In the genomic region with DNA sequence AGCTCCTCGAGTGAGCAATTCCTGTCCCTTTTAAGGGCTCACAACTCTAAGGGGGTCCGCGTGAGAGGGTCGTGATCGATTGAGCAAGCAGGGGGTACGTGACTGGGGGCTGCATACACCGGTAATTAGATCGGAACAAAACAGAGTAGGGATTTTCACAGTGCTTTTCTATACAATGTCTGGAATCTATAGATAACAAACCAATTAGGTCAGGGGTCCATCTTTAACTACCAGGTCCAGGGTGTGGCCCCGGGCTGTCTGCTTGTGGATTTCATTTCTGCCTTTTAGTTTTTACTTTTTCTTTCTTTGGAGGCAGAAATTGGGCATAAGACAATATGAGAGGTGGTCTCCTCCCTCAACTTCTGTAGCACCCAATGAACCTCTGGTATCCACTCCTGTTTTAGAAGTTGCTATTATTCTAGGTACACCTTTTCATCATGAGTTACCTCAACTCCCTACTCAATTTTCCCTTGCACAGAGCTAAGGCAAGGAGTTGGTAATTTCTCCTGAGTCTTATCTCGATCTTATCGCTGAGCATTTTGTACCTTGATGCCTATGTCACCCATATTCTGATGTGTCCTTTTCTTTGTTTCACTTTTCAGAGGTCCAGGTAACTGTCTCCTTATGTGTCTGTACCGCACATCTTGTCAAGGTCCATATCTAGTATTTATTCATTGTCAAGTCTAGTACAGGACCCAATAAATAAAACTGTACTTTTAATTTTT, we compare ENCODE assay signal across 9 cellular contexts. TPM values are rescaled to one million over a fixed set of nuclear protein-coding genes. Genes with fewer than 3 reads are reported as not detected.
DNase-seq lines count a peak whose midpoint lies in the region; ATAC-seq, FAIRE-seq and TF ChIP-seq lines count a peak whose summit lies in the region.
"Not testable (repeated sequence)": the region's sequence is repeated elsewhere in the genome, so short reads cannot be mapped to it uniquely, and the experiment has no call there.
"Had no signal": no experiment of that assay in that cellular context is flagged by ENCODE, and none has a peak within 500 bp of the region (broad histone marks: within the 10 kb centered on the region; RNA-seq: fewer than 3 reads in every experiment).

No MANE protein-coding gene starts in this region.

- peaks cover 12% of the 10 kb centered on the region for H3K36me3 Mint-ChIP-seq in activated naive CD4-positive, alpha-beta T cell treated with anti-CD3 and anti-CD28 coated beads, Interleukin-2, amount 50 U/mL, for 24 hours
- peaks cover 26% of the 10 kb centered on the region for H3K36me3 Mint-ChIP-seq in dendritic cell treated with granulocyte-macrophage colony-stimulating factor and Interleukin-4, amounts not matched to agents 40 ng/mL and 50 ng/mL, for 4 days (ENCODE audit: low read depth)
- H3K36me3 Mint-ChIP-seq in naive thymus-derived CD4-positive, alpha-beta T cell, result peaks cover 13 to 39% (median 26%) of the 10 kb centered on the region in 5 donors

- not testable (repeated sequence) for FAIRE-seq in GM12891 (lab: Jason Lieb, UNC)

- not testable (repeated sequence) for H3K9me3 ChIP-seq in SU-DHL-6 (ENCODE audit: insufficient read depth, low read length); right atrium auricular region; naive thymus-derived CD4-positive, alpha-beta T cell (ENCODE audit: control insufficient read depth in 2 of 3, low read length in 3 of 3)

- H3K27ac ChIP-seq in SU-DHL-6 (ENCODE audit: low read depth, low read length) (peak overlapping the region; percentile 91), right atrium auricular region (peak overlapping the region; percentile 86 to 87)
- H3K27ac ChIP-seq in naive thymus-derived CD4-positive, alpha-beta T cell (ENCODE audit: low read depth, low read length), result peak overlapping the region; percentile 93

- peak overlapping the region; percentile 80 for H3K4me2 ChIP-seq in SU-DHL-6 (ENCODE audit: low read depth, low read length, poor library complexity, severe bottlenecking)

- intact Hi-C loops in dendritic cell treated with granulocyte-macrophage colony-stimulating factor and Interleukin-4, amounts not matched to agents 40 ng/mL and 50 ng/mL, for 4 days (cut with micrococcal nuclease), result not testable (repeated sequence)
- intact Hi-C loops in naive thymus-derived CD4-positive, alpha-beta T cell (cut with micrococcal nuclease), result loop anchor here (2.0 to 5.0 kb wide), 3 partner anchors 13 to 1821 kb away; partner anchors contain the start of gene PPFIBP2 (in 1 of the 2)

- peak overlapping the region; percentile 96 for H3K4me3 Mint-ChIP-seq in activated naive CD4-positive, alpha-beta T cell treated with anti-CD3 and anti-CD28 coated beads, Interleukin-2, amount 50 U/mL, for 24 hours
- peak overlapping the region; percentile 80 for H3K4me3 Mint-ChIP-seq in dendritic cell treated with granulocyte-macrophage colony-stimulating factor and Interleukin-4, amounts not matched to agents 40 ng/mL and 50 ng/mL, for 4 days
- H3K4me3 Mint-ChIP-seq in naive thymus-derived CD4-positive, alpha-beta T cell, result peak overlapping the region; percentile 93 to 100 (median 98)

- H3K9ac ChIP-seq in SU-DHL-6 (ENCODE audit: low read length), result peak overlapping the region; percentile 80

- TF ChIP-seq CTCF in SU-DHL-6 (IDR thresholded peaks at IDR 0.05; ENCODE audit: insufficient read depth, low read length, poor library complexity, severe bottlenecking); right atrium auricular region (IDR thresholded peaks at IDR 0.05): not testable (repeated sequence)

- H3K4me1 ChIP-seq in right atrium auricular region, result peaks cover 0 to 12% of the 10 kb centered on the region in 2 donors
- H3K4me1 ChIP-seq in naive thymus-derived CD4-positive, alpha-beta T cell (ENCODE audit: control insufficient read depth in 2 of 2, insufficient read depth in 2 of 2, low read length in 2 of 2), result peaks cover 33 to 50% of the 10 kb centered on the region in 2 donors

- POLR2A ChIA-PET in naive thymus-derived CD4-positive, alpha-beta T cell (lab: Charles Lee), result interaction anchor here (0.8 to 1.1 kb wide), 2 partner anchors 9 to 69 kb away, joined by 3 read pairs; no protein-coding TSS in a partner anchor

- H3K4me1 Mint-ChIP-seq in activated naive CD4-positive, alpha-beta T cell treated with anti-CD3 and anti-CD28 coated beads, Interleukin-2, amount 50 U/mL, for 24 hours, result peaks cover 68% of the 10 kb centered on the region
- peaks cover 55% of the 10 kb centered on the region for H3K4me1 Mint-ChIP-seq in dendritic cell treated with granulocyte-macrophage colony-stimulating factor and Interleukin-4, amounts not matched to agents 40 ng/mL and 50 ng/mL, for 4 days (ENCODE audit: low read depth)
- peaks cover 47 to 71% (median 62%) of the 10 kb centered on the region in 7 donors for H3K4me1 Mint-ChIP-seq in naive thymus-derived CD4-positive, alpha-beta T cell

- H3K27me3 ChIP-seq in SU-DHL-6 (ENCODE audit: low read length); right atrium auricular region; naive thymus-derived CD4-positive, alpha-beta T cell (ENCODE audit: control insufficient read depth in 2 of 2, insufficient read depth in 2 of 2, low read length in 2 of 2): not testable (repeated sequence)

- not testable (repeated sequence) for H3K9me3 Mint-ChIP-seq in activated naive CD4-positive, alpha-beta T cell treated with anti-CD3 and anti-CD28 coated beads, Interleukin-2, amount 50 U/mL, for 24 hours; dendritic cell treated with granulocyte-macrophage colony-stimulating factor and Interleukin-4, amounts not matched to agents 40 ng/mL and 50 ng/mL, for 4 days; naive thymus-derived CD4-positive, alpha-beta T cell

- H3F3A ChIP-seq in SU-DHL-6 (ENCODE audit: insufficient read depth), result peaks cover 29% of the 10 kb centered on the region

- not testable (repeated sequence) for H3K36me3 ChIP-seq in SU-DHL-6 (ENCODE audit: low read length); right atrium auricular region; naive thymus-derived CD4-positive, alpha-beta T cell (ENCODE audit: control insufficient read depth in 2 of 3, insufficient read depth in 3 of 3, low read length in 3 of 3)

- H3K79me2 ChIP-seq in SU-DHL-6 (ENCODE audit: insufficient read depth, low read length), result peaks cover 38% of the 10 kb centered on the region

- H3K9me2 ChIP-seq in SU-DHL-6 (replicated peaks; ENCODE audit: insufficient read depth, low read length), result not testable (repeated sequence)

- not testable (repeated sequence) for DNase-seq in GM12891 (ENCODE audit: insufficient read length, low spot score); right atrium auricular region (ENCODE audit: low spot score); naive thymus-derived CD4-positive, alpha-beta T cell; stimulated activated naive CD8-positive, alpha-beta T cell treated with anti-CD3 and anti-CD28 coated beads, Interleukin-15, Interleukin-2, amounts not matched to agents 100 U/mL and 50 U/mL, for 24 hours

- CTCF ChIA-PET in naive thymus-derived CD4-positive, alpha-beta T cell (lab: Charles Lee), result interaction anchor here (1.8 kb wide), 1 partner anchor 9 kb away, joined by 4 read pairs; no protein-coding TSS in a partner anchor

- not testable (repeated sequence) for H4K20me1 ChIP-seq in SU-DHL-6 (ENCODE audit: low read depth, low read length)

- peak overlapping the region; percentile 10 for H2AFZ ChIP-seq in SU-DHL-6 (ENCODE audit: low read depth, low read length, severe bottlenecking)

- not testable (repeated sequence) for ATAC-seq in naive thymus-derived CD4-positive, alpha-beta T cell
- ATAC-seq in stimulated activated naive CD8-positive, alpha-beta T cell treated with anti-CD3 and anti-CD28 coated beads, Interleukin-15, Interleukin-2, amounts not matched to agents 100 U/mL and 50 U/mL, for 24 hours, result peak; percentile 15

- H3K4me3 ChIP-seq in SU-DHL-6 (ENCODE audit: insufficient read depth, low read length, poor library complexity, severe bottlenecking), result peak overlapping the region; percentile 85
- H3K4me3 ChIP-seq in right atrium auricular region, result peak overlapping the region; percentile 27 to 46
- H3K4me3 ChIP-seq in naive thymus-derived CD4-positive, alpha-beta T cell (ENCODE audit: low read length), result peak overlapping the region; percentile 81

- H3K27ac Mint-ChIP-seq in activated naive CD4-positive, alpha-beta T cell treated with anti-CD3 and anti-CD28 coated beads, Interleukin-2, amount 50 U/mL, for 24 hours, result peak overlapping the region; percentile 96
- H3K27ac Mint-ChIP-seq in dendritic cell treated with granulocyte-macrophage colony-stimulating factor and Interleukin-4, amounts not matched to agents 40 ng/mL and 50 ng/mL, for 4 days, result peak overlapping the region; percentile 89
- peak overlapping the region; percentile 95 to 100 (median 97) for H3K27ac Mint-ChIP-seq in naive thymus-derived CD4-positive, alpha-beta T cell

- not testable (repeated sequence) for TF ChIP-seq POLR2A in GM12891 (IDR thresholded peaks at IDR 0.05; ENCODE audit: low read depth, low read length)

- not testable (repeated sequence) for H3K27me3 Mint-ChIP-seq in activated naive CD4-positive, alpha-beta T cell treated with anti-CD3 and anti-CD28 coated beads, Interleukin-2, amount 50 U/mL, for 24 hours; dendritic cell treated with granulocyte-macrophage colony-stimulating factor and Interleukin-4, amounts not matched to agents 40 ng/mL and 50 ng/mL, for 4 days; naive thymus-derived CD4-positive, alpha-beta T cell

TF ChIP-seq in GM12891, 5 proteins besides CTCF, POLR2A, EP300 and RAD21:
- TF ChIP-seq POLR2AphosphoS5 (IDR thresholded peaks at IDR 0.05; ENCODE audit: low read depth, low read length), result 0 out of 2 replicates have a peak, but pooled peaks have one; percentile 27

RNA-seq across cellular contexts. Expression of gene TRIM22, which starts 1.8 kb away (rescaled TPM):
- polyA plus RNA-seq in GM12891 (2012; ENCODE audit: low read depth, missing spikeins), result 243 TPM
- 10 to 100 TPM in 1 of 2 donors, 1 to 10 TPM in 1; 7.6 to 12.8 TPM for total RNA-seq in right atrium auricular region
- total RNA-seq in naive thymus-derived CD4-positive, alpha-beta T cell, result 100 to 1,000 TPM; 229 to 340 (median 258) TPM
- 100 to 1,000 TPM; 121 to 184 TPM for polyA plus RNA-seq in naive thymus-derived CD4-positive, alpha-beta T cell

RNA-seq across cellular contexts. Expression of gene TRIM5, which starts 6.5 kb away (rescaled TPM):
- polyA plus RNA-seq in GM12891 (2012; ENCODE audit: low read depth, missing spikeins), result 18.7 TPM
- total RNA-seq in right atrium auricular region, result 10 to 100 TPM in 1 of 2 donors, 1 to 10 TPM in 1; 7.9 to 10.0 TPM
- 10 to 100 TPM; 16.9 to 36.8 (median 26.2) TPM for total RNA-seq in naive thymus-derived CD4-positive, alpha-beta T cell
- polyA plus RNA-seq in naive thymus-derived CD4-positive, alpha-beta T cell, result 10 to 100 TPM; 10.3 to 10.5 TPM

RNA-seq across cellular contexts. Expression of gene OR56B1, which starts 44.8 kb away (rescaled TPM):
- polyA plus RNA-seq in GM12891 (2012; ENCODE audit: low read depth, missing spikeins), result 0.05 TPM
- total RNA-seq in right atrium auricular region, result not detected
- total RNA-seq in naive thymus-derived CD4-positive, alpha-beta T cell, result 1 to 10 TPM in 1 of 5 experiments, under 1 TPM in 4; 0.19 to 1.4 (median 0.71) TPM
- polyA plus RNA-seq in naive thymus-derived CD4-positive, alpha-beta T cell, result under 1 TPM in 1 of 2 donors, not detected in 1; 0.11 TPM
- total RNA-seq: HepG2, myocyte had no signal
- polyA plus RNA-seq: HepG2 had no signal

Comparison
In these comparisons a context has a peak if more than half of its experiments do, and no peak if none do; other contexts are left out.
1. RNA of gene TRIM22, which starts 1.8 kb away (total RNA-seq): 229 to 340 TPM in naive thymus-derived CD4-positive, alpha-beta T cell; 7.6 to 12.8 TPM in right atrium auricular region; every median in the first group is over 10 times any median in the second.
2. Peak in every context shown above with its lines, with median percentiles within 50 percentile points of each other: H3K27ac ChIP-seq, H3K4me3 ChIP-seq, H3K27ac Mint-ChIP-seq and H3K4me3 Mint-ChIP-seq.